33 cellular contexts compared by ENCODE assay signal in genomic region chr13:46686171-46686570, GRCh38.
A peak's percentile ranks its signal among the peaks of the same experiment; 100 is the strongest.
DNase-seq lines count a peak whose midpoint lies in the region; ATAC-seq, FAIRE-seq and TF ChIP-seq lines count a peak whose summit lies in the region.
"Had no signal": no experiment of that assay in that cellular context is flagged by ENCODE, and none has a peak within 500 bp of the region (broad histone marks: within the 10 kb centered on the region; RNA-seq: fewer than 3 reads in every experiment).

No MANE protein-coding gene starts in this region.

- POLR2A ChIA-PET in HepG2 (lab: Yijun Ruan, JAX) = no interaction called here

- no peaks in the 10 kb centered on the region for H4K20me1 ChIP-seq in HepG2 (ENCODE audit: insufficient read depth, low read length)

- no peak overlapping the region for H2AFZ ChIP-seq in HepG2 (ENCODE audit: low read length)

- H3K4me2 ChIP-seq in HepG2 (ENCODE audit: low read depth, low read length) = no peak overlapping the region

- FAIRE-seq in HepG2 (lab: Jason Lieb, UNC) = no peak
- FAIRE-seq: A204.1, astrocyte, D721Med, endometrium, frontal cortex, H54, HTR-8/SVneo had no signal

- CTCF ChIA-PET in HepG2 (lab: Yijun Ruan, JAX; ENCODE audit: low intra/inter-chr PET ratio, low total read pairs) = no interaction called here

- no peak for TF ChIP-seq POLR2A in HepG2 (IDR thresholded peaks at IDR 0.05; ENCODE audit: insufficient read depth in 1 of 2, low read depth in 2 of 2, low read length in 2 of 2)

- H3K4me1 Mint-ChIP-seq in glutamatergic neuron (ENCODE audit: low read depth, unreplicated experiment) = peaks cover 19% of the 10 kb centered on the region
- peaks cover 54% of the 10 kb centered on the region for H3K4me1 Mint-ChIP-seq in neural crest cell
- peaks cover 10 to 17% of the 10 kb centered on the region in 2 donors for H3K4me1 Mint-ChIP-seq in natural killer cell

- H3K36me3 Mint-ChIP-seq in glutamatergic neuron (ENCODE audit: unreplicated experiment) (no peaks in the 10 kb centered on the region), neural crest cell (ENCODE audit: low read depth) (no peaks in the 10 kb centered on the region), natural killer cell (no peaks in the 10 kb centered on the region)

- intact Hi-C loops in HepG2 (cut with micrococcal nuclease; ENCODE audit: unreplicated experiment) (loop anchor here (10.0 kb wide), 1 partner anchor 131 kb away; the partner anchor contains the start of gene LRCH1), natural killer cell (cut with micrococcal nuclease) (no loop called here)

- TF ChIP-seq RAD21 in liver (IDR thresholded peaks at IDR 0.05) = no peak
- TF ChIP-seq RAD21 in HepG2 (CRISPR knock-in tag; IDR thresholded peaks at IDR 0.05) = no peak

- ATAC-seq in HepG2 (no peak), natural killer cell (no peak)
- ATAC-seq: activated CD4-positive, CD25-positive, alpha-beta regulatory T cell treated with anti-CD3 and anti-CD28 coated beads, Interleukin-2, amount 50 U/mL, for 24 hours; activated naive CD8-positive, alpha-beta T cell treated with anti-CD3 and anti-CD28 coated beads, Interleukin-2, amount 50 U/mL, for 24 hours; activated T-cell treated with anti-CD3 and anti-CD28 coated beads, Interleukin-2, amount 50 U/mL, for 72 hours; psoas muscle; SK-N-SH treated with all-trans-retinoic acid at 6 μM for 48 hours; stimulated activated effector memory CD8-positive, alpha-beta T cell treated with anti-CD3 and anti-CD28 coated beads, Interleukin-12 subunit alpha, Interleukin-12 subunit beta, amount 100 ng/mL, for 72 hours had no signal

- H3K9me3 Mint-ChIP-seq in glutamatergic neuron (ENCODE audit: unreplicated experiment) = peaks cover 2% of the 10 kb centered on the region
- no peaks in the 10 kb centered on the region for H3K9me3 Mint-ChIP-seq in neural crest cell
- no peaks in the 10 kb centered on the region for H3K9me3 Mint-ChIP-seq in natural killer cell
- H3K9me3 Mint-ChIP-seq: activated naive CD8-positive, alpha-beta T cell treated with anti-CD3 and anti-CD28 coated beads, Interleukin-2, amount 50 U/mL, for 24 hours; activated T-cell treated with anti-CD3 and anti-CD28 coated beads, Interleukin-2, amount 50 U/mL, for 72 hours; central memory CD8-positive, alpha-beta T cell; stimulated activated effector memory CD8-positive, alpha-beta T cell treated with anti-CD3 and anti-CD28 coated beads, Interleukin-12 subunit alpha, Interleukin-12 subunit beta, amount 100 ng/mL, for 72 hours; T-helper 1 cell treated with Interleukin-12 subunit alpha and Interleukin-12 subunit beta and Interleukin-4 antibody, amounts not matched to agents 30 μg/mL and 1 μg/mL, for 36 hours had no signal

- H3K9me3 ChIP-seq in liver (ENCODE audit: control insufficient read depth in 4 of 4, low read length in 3 of 4) (no peaks in the 10 kb centered on the region), HepG2 (ENCODE audit: low read length) (no peaks in the 10 kb centered on the region)
- H3K9me3 ChIP-seq: psoas muscle, sigmoid colon, uterus had no signal

- TF ChIP-seq CTCF in liver (IDR thresholded peaks at IDR 0.05; ENCODE audit: low read depth, low read length, missing input control) (no peak), HepG2 (CRISPR knock-in tag; IDR thresholded peaks at IDR 0.05) (no peak), glutamatergic neuron (IDR thresholded peaks at IDR 0.05; ENCODE audit: partially characterized antibody, unreplicated experiment) (no peak), neural crest cell (conservative IDR thresholded peaks at IDR 0.05) (no peak), natural killer cell (IDR thresholded peaks at IDR 0.05) (no peak)

- H3K27ac Mint-ChIP-seq in glutamatergic neuron (ENCODE audit: unreplicated experiment) = peak overlapping the region; percentile 23
- peak overlapping the region; percentile 40 for H3K27ac Mint-ChIP-seq in neural crest cell (ENCODE audit: unreplicated experiment)
- no peak overlapping the region for H3K27ac Mint-ChIP-seq in natural killer cell
- H3K27ac Mint-ChIP-seq: activated naive CD8-positive, alpha-beta T cell treated with anti-CD3 and anti-CD28 coated beads, Interleukin-2, amount 50 U/mL, for 24 hours; activated T-cell treated with anti-CD3 and anti-CD28 coated beads, Interleukin-2, amount 50 U/mL, for 72 hours; stimulated activated effector memory CD8-positive, alpha-beta T cell treated with anti-CD3 and anti-CD28 coated beads, Interleukin-12 subunit alpha, Interleukin-12 subunit beta, amount 100 ng/mL, for 72 hours; T-helper 1 cell treated with Interleukin-12 subunit alpha and Interleukin-12 subunit beta and Interleukin-4 antibody, amounts not matched to agents 30 μg/mL and 1 μg/mL, for 36 hours had no signal

- no peak overlapping the region for H3K4me3 ChIP-seq in liver (ENCODE audit: low read depth in 1 of 3, low read length in 3 of 3)
- no peak overlapping the region for H3K4me3 ChIP-seq in HepG2 (replicated peaks in 1 of 3; ENCODE audit: insufficient read depth in 1 of 3, low read depth in 2 of 3, low read length in 3 of 3)
- H3K4me3 ChIP-seq: psoas muscle, sigmoid colon, uterus had no signal

- H3K9ac ChIP-seq in liver (ENCODE audit: low read depth in 1 of 2, low read length in 2 of 2) (no peak overlapping the region), HepG2 (ENCODE audit: insufficient read depth, low read depth, low read length) (no peak overlapping the region)

- TF ChIP-seq EP300 in HepG2 (IDR thresholded peaks at IDR 0.05; ENCODE audit: low read depth in 2 of 2, low read length in 2 of 2) (no peak), HepG2 (CRISPR knock-in tag; IDR thresholded peaks at IDR 0.05; ENCODE audit: borderline replicate concordance) (no peak)

- H3K27ac ChIP-seq in liver (ENCODE audit: low read depth in 1 of 2, low read length in 2 of 2) (peak overlapping the region; percentile 35 to 37), HepG2 (ENCODE audit: extremely low read length, insufficient read depth, low read length) (no peak overlapping the region)
- H3K27ac ChIP-seq: psoas muscle had no signal

- H3K4me3 Mint-ChIP-seq in glutamatergic neuron (ENCODE audit: unreplicated experiment) (no peak overlapping the region), neural crest cell (peak overlapping the region; percentile 52), natural killer cell (no peak overlapping the region)
- H3K4me3 Mint-ChIP-seq: activated naive CD8-positive, alpha-beta T cell treated with anti-CD3 and anti-CD28 coated beads, Interleukin-2, amount 50 U/mL, for 24 hours; activated T-cell treated with anti-CD3 and anti-CD28 coated beads, Interleukin-2, amount 50 U/mL, for 72 hours; central memory CD8-positive, alpha-beta T cell; stimulated activated effector memory CD8-positive, alpha-beta T cell treated with anti-CD3 and anti-CD28 coated beads, Interleukin-12 subunit alpha, Interleukin-12 subunit beta, amount 100 ng/mL, for 72 hours; T-helper 1 cell treated with Interleukin-12 subunit alpha and Interleukin-12 subunit beta and Interleukin-4 antibody, amounts not matched to agents 30 μg/mL and 1 μg/mL, for 36 hours had no signal

- H3K36me3 ChIP-seq in liver (ENCODE audit: control insufficient read depth in 4 of 4, insufficient read depth in 3 of 4, low read depth in 1 of 4, low read length in 3 of 4) (no peaks in the 10 kb centered on the region), HepG2 (replicated peaks in 1 of 2; ENCODE audit: control insufficient read depth in 1 of 2, insufficient read depth in 2 of 2, low read length in 2 of 2) (peaks cover 1 to 11% of the 10 kb centered on the region in 2 experiments; a peak in 2 of 5 replicates)
- H3K36me3 ChIP-seq: sigmoid colon, uterus had no signal

- H3K4me1 ChIP-seq in liver (ENCODE audit: control insufficient read depth in 4 of 4, insufficient read depth in 4 of 4, low read length in 3 of 4) (peaks cover 2 to 40% (median 17%) of the 10 kb centered on the region in 4 donors), HepG2 (ENCODE audit: insufficient read depth, low read length) (peaks cover 61% of the 10 kb centered on the region)
- H3K4me1 ChIP-seq: uterus had no signal

- DNase-seq in HepG2 (ENCODE audit: low spot score) (no peak), glutamatergic neuron (no peak), neural crest cell (ENCODE audit: low read depth, low spot score) (no peak), epidermal melanocyte (ENCODE audit: insufficient read length, low spot score) (no peak), NCI-H510A (lab: John Stamatoyannopoulos, UW) (no peak), natural killer cell (no peak)
- no peak for DNase-seq in stimulated activated CD4-positive, alpha-beta T cell treated with anti-CD3 and anti-CD28 coated beads, Interleukin-2, amount 100 ng/mL, for 24 hours
- DNase-seq: activated CD4-positive, alpha-beta T cell treated with anti-CD3 and anti-CD28 coated beads, Interleukin-2, amount 50 U/mL, for 4 hours; activated naive CD8-positive, alpha-beta T cell treated with anti-CD3 and anti-CD28 coated beads, Interleukin-2, amount 50 U/mL, for 24 hours; activated T-cell treated with anti-CD3 and anti-CD28 coated beads, Interleukin-2, amount 50 U/mL, for 72 hours; dermis blood vessel endothelial cell; KG1; NCI-H1092 treated with DMSO at 0.1 percent for 48 hours; NCI-H1930; NCI-H524; nucleus accumbens; OCI-M1; psoas muscle; sigmoid colon; uterus had no signal

- BruUV-seq in HepG2 (replicated peaks; lab: Mats Ljungman, UMichigan) = no TSS peak

- no peaks in the 10 kb centered on the region for H3K27me3 ChIP-seq in liver (ENCODE audit: control insufficient read depth in 4 of 4, insufficient read depth in 4 of 4, low read length in 3 of 4)
- H3K27me3 ChIP-seq in HepG2 (ENCODE audit: control insufficient read depth in 1 of 2, insufficient read depth in 2 of 2, low read length in 2 of 2) = no peaks in the 10 kb centered on the region
- H3K27me3 ChIP-seq: sigmoid colon, uterus had no signal

- in situ Hi-C loops in HepG2 (cut with HindIII; ENCODE audit: extremely low pct_ligation_motif_present, low pct_unique_long_range_greater_than_20kb) = loop anchor here (10.0 kb wide), 1 partner anchor 541 kb away; no protein-coding TSS in a partner anchor

- WGBS in liver = 94% methylated on average over 4 of the region's 4 CpGs
- 94% methylated on average over 4 of the region's 4 CpGs for WGBS in HepG2 (ENCODE audit: low lambda C conversion rate)

- no peaks in the 10 kb centered on the region for H3K27me3 Mint-ChIP-seq in glutamatergic neuron (ENCODE audit: unreplicated experiment)
- no peaks in the 10 kb centered on the region for H3K27me3 Mint-ChIP-seq in neural crest cell (ENCODE audit: low read depth)
- H3K27me3 Mint-ChIP-seq in natural killer cell (ENCODE audit: low read depth in 2 of 2) = no peaks in the 10 kb centered on the region
- H3K27me3 Mint-ChIP-seq: activated naive CD8-positive, alpha-beta T cell treated with anti-CD3 and anti-CD28 coated beads, Interleukin-2, amount 50 U/mL, for 24 hours; central memory CD8-positive, alpha-beta T cell had no signal

- H3K79me2 ChIP-seq in HepG2 (ENCODE audit: insufficient read depth, low read length) = no peaks in the 10 kb centered on the region

TF ChIP-seq in liver, 16 proteins besides CTCF, POLR2A, EP300 and RAD21:
- no peak for TF ChIP-seq GABPA (IDR thresholded peaks at IDR 0.05 in 1 of 2, conservative IDR thresholded peaks at IDR 0.05 in 1 of 2)

TF ChIP-seq in HepG2, 621 proteins besides CTCF, POLR2A, EP300 and RAD21 (continues in another document):
- no peak for TF ChIP-seq HES4 (CRISPR knock-in tag; IDR thresholded peaks at IDR 0.05; ENCODE audit: borderline replicate concordance)
- no peak for TF ChIP-seq SP4 (CRISPR knock-in tag; IDR thresholded peaks at IDR 0.05)

Comparison
In these comparisons a context has a peak if more than half of its experiments do, and no peak if none do; other contexts are left out.
1. H3K27ac Mint-ChIP-seq: peak in glutamatergic neuron (single experiment) and neural crest cell (single experiment); none in natural killer cell (0 of 2).